In the genomic region with DNA sequence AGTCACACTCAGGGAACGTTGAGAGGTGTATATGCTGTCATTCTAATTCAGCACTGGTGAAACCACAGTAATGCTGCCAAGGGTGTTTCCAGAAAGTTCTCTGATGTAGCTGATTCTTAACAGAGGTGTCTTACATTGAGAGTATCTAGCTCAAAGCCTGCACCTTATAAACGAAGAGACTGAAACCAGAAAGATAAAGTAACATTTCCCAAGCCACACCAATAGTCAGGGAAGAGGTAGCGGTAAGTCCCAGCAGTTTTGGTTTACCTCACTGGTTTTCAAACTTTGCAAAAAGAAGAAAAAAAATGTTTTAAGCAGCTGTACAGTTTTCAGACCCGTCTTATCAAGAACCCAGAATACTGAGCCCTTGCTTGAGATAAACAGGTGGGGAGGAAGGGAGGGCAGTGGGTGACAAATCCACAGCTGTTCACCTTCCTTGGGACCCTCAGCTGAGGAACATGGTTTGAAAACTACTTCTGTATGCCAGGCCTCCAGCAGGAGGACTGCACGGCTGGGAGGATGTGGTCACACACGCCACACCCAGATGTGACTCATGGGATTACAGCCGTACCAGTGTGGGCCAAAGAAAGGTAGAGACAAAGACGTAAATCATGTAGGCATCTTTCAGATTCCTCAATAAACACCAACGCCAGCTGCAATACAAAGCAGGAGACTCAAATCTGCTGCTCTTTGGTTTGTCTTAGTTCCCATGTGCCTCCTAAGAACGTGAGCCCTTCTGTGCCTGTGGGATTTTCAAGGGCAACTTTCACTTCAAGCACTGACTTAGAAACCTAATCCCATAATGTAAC, we compare ENCODE assay signal across 8 cellular contexts.
DNase-seq lines count a peak whose midpoint lies in the region; ATAC-seq and TF ChIP-seq lines count a peak whose summit lies in the region.

No MANE protein-coding gene starts in this region.

- peaks cover 57% of the 10 kb centered on the region for H3K4me1 Mint-ChIP-seq in activated CD4-positive, alpha-beta memory T cell treated with anti-CD3 and anti-CD28 coated beads, Interleukin-2, amount 10 ng/mL, durations not matched to agents 7 days and 5 days
- peaks cover 29% of the 10 kb centered on the region for H3K4me1 Mint-ChIP-seq in osteocyte (ENCODE audit: unreplicated experiment)

- DNase-seq in DMS 273 (lab: John Stamatoyannopoulos, UW; ENCODE audit: unreplicated experiment) (peak; percentile 29), DMS 273 treated with DMSO at 0.1 percent for 48 hours (lab: John Stamatoyannopoulos, UW) (no peak), NCI-H2107 (lab: John Stamatoyannopoulos, UW) (peak; percentile 39), osteocyte (ENCODE audit: extremely low spot score, unreplicated experiment) (no peak), upper lobe of left lung (peak in 1 of 2 donors; percentile 79)
- DNase-seq in activated CD4-positive, alpha-beta memory T cell treated with anti-CD3 and anti-CD28 coated beads, Interleukin-2, amount 10 ng/mL, durations not matched to agents 7 days and 5 days = peak; percentile 90
- DNase-seq in effector memory CD4-positive, alpha-beta T cell = peak; percentile 70 to 79 (median 74)

- H3K27ac ChIP-seq in effector memory CD4-positive, alpha-beta T cell (ENCODE audit: insufficient read depth, low read length, poor library complexity, severe bottlenecking) = peak overlapping the region; percentile 90
- peak overlapping the region; percentile 45 to 74 (median 62) for H3K27ac ChIP-seq in upper lobe of left lung

- peak overlapping the region; percentile 100 for H3K27ac Mint-ChIP-seq in activated CD4-positive, alpha-beta memory T cell treated with anti-CD3 and anti-CD28 coated beads, Interleukin-2, amount 10 ng/mL, durations not matched to agents 7 days and 5 days
- H3K27ac Mint-ChIP-seq in osteocyte (ENCODE audit: unreplicated experiment) = peak overlapping the region; percentile 83

- no peaks in the 10 kb centered on the region for H3K27me3 ChIP-seq in effector memory CD4-positive, alpha-beta T cell (replicated peaks; ENCODE audit: control insufficient read depth, insufficient read depth, low read length, poor library complexity, severe bottlenecking)
- H3K27me3 ChIP-seq in upper lobe of left lung = no peaks in the 10 kb centered on the region

- ATAC-seq in HG02678 (IDR thresholded peaks at IDR 0.05; ENCODE audit: unreplicated experiment) (peak; percentile 83), upper lobe of left lung (ENCODE audit: low FRiP score in 2 of 2) (peak; percentile 81 to 86)

- TF ChIP-seq CTCF in osteocyte (IDR thresholded peaks at IDR 0.05) (peak; percentile 18), upper lobe of left lung (IDR thresholded peaks at IDR 0.05) (peak in 4 of 6 experiments; percentile 11 to 48 (median 38))

- WGBS in upper lobe of left lung, 2 donors = 39 to 41% methylated on average over 10 of the region's 10 CpGs

- H3K9me3 ChIP-seq in effector memory CD4-positive, alpha-beta T cell (ENCODE audit: control insufficient read depth, low read length) = no peaks in the 10 kb centered on the region
- no peaks in the 10 kb centered on the region for H3K9me3 ChIP-seq in upper lobe of left lung

- POLR2A ChIA-PET in activated CD4-positive, alpha-beta memory T cell treated with anti-CD3 and anti-CD28 coated beads, Interleukin-2, amount 10 ng/mL, durations not matched to agents 7 days and 5 days (lab: Charles Lee) = interaction anchor here (0.8 to 4.3 kb wide), 27 partner anchors 10 to 304 kb away, joined by 3 to 135 read pairs (median 6); partner anchors contain the start of genes CYCS and OSBPL3

- H3K36me3 ChIP-seq in effector memory CD4-positive, alpha-beta T cell (ENCODE audit: control insufficient read depth, insufficient read depth, low read length) = peaks cover 9% of the 10 kb centered on the region
- H3K36me3 ChIP-seq in upper lobe of left lung = no peaks in the 10 kb centered on the region

- H3K4me3 Mint-ChIP-seq in activated CD4-positive, alpha-beta memory T cell treated with anti-CD3 and anti-CD28 coated beads, Interleukin-2, amount 10 ng/mL, durations not matched to agents 7 days and 5 days = peak overlapping the region; percentile 56
- H3K4me3 Mint-ChIP-seq in osteocyte (ENCODE audit: unreplicated experiment) = no peak overlapping the region

- CTCF ChIA-PET in activated CD4-positive, alpha-beta memory T cell treated with anti-CD3 and anti-CD28 coated beads, Interleukin-2, amount 10 ng/mL, durations not matched to agents 7 days and 5 days (lab: Charles Lee) = interaction anchor here (0.6 to 4.6 kb wide), 51 partner anchors 8 to 304 kb away, joined by 3 to 90 read pairs (median 4); partner anchors contain the start of genes CYCS, OSBPL3 and PALS2

- H3K4me3 ChIP-seq in effector memory CD4-positive, alpha-beta T cell (ENCODE audit: insufficient read depth, low read depth, low read length, poor library complexity, severe bottlenecking) = peak overlapping the region; percentile 15
- H3K4me3 ChIP-seq in upper lobe of left lung = no peak overlapping the region

- TF ChIP-seq POLR2A in upper lobe of left lung (IDR thresholded peaks at IDR 0.05) = peak in 1 of 4 donors; percentile 36

- TF ChIP-seq EP300 in upper lobe of left lung (IDR thresholded peaks at IDR 0.05) = peak in 1 of 4 donors; percentile 76

- H3K27me3 Mint-ChIP-seq in activated CD4-positive, alpha-beta memory T cell treated with anti-CD3 and anti-CD28 coated beads, Interleukin-2, amount 10 ng/mL, durations not matched to agents 7 days and 5 days = no peaks in the 10 kb centered on the region
- no peaks in the 10 kb centered on the region for H3K27me3 Mint-ChIP-seq in osteocyte (ENCODE audit: unreplicated experiment)

- no peaks in the 10 kb centered on the region for H3K9me3 Mint-ChIP-seq in activated CD4-positive, alpha-beta memory T cell treated with anti-CD3 and anti-CD28 coated beads, Interleukin-2, amount 10 ng/mL, durations not matched to agents 7 days and 5 days
- no peaks in the 10 kb centered on the region for H3K9me3 Mint-ChIP-seq in osteocyte (ENCODE audit: unreplicated experiment)

- peaks cover 40% of the 10 kb centered on the region for H3K4me1 ChIP-seq in effector memory CD4-positive, alpha-beta T cell (ENCODE audit: control insufficient read depth, insufficient read depth, low read length, poor library complexity, severe bottlenecking)
- peaks cover 12 to 33% (median 28%) of the 10 kb centered on the region in 4 donors for H3K4me1 ChIP-seq in upper lobe of left lung

- peaks cover 78% of the 10 kb centered on the region for H3K36me3 Mint-ChIP-seq in activated CD4-positive, alpha-beta memory T cell treated with anti-CD3 and anti-CD28 coated beads, Interleukin-2, amount 10 ng/mL, durations not matched to agents 7 days and 5 days (ENCODE audit: low read depth)
- peaks cover 2% of the 10 kb centered on the region for H3K36me3 Mint-ChIP-seq in osteocyte (ENCODE audit: unreplicated experiment)

Comparison
In these comparisons a context has a peak if more than half of its experiments do, and no peak if none do; other contexts are left out.
1. DNase-seq: peak in DMS 273 (single experiment), NCI-H2107 (single experiment), activated CD4-positive, alpha-beta memory T cell treated with anti-CD3 and anti-CD28 coated beads, Interleukin-2, amount 10 ng/mL, durations not matched to agents 7 days and 5 days (single experiment) and effector memory CD4-positive, alpha-beta T cell (3 of 3); none in DMS 273 treated with DMSO at 0.1 percent for 48 hours (single experiment) and osteocyte (single experiment).